In the genomic region with DNA sequence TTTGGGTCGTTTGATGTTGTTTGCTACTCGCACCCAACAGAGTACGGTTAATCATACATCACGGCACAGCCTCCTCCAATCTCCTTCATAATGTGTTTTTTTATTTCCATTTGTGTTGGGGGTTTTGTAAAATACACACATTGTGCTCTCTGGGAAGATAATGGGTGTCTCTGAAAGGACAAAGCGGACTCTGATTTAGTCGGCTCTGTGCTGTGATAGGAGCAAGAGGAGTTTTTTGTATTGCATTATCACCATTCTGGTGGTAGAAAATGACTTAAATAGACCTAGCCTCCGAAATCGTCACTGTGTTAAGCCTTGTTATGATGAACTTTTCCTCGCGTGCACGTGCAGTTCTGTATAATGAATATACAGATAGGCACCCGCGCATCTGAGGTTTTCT, we compare ENCODE assay signal across 18 cellular contexts.
"Had no signal": no experiment of that assay in that cellular context is flagged by ENCODE, and none has a peak within 500 bp of the region (broad histone marks: within the 10 kb centered on the region; RNA-seq: fewer than 3 reads in every experiment).

No MANE protein-coding gene starts in this region.

- H3K9me3 ChIP-seq: left ventricle myocardium inferior, mucosa of descending colon, ovary, sigmoid colon, upper lobe of right lung had no signal

- H3K27ac ChIP-seq: epithelial cell of prostate, foreskin keratinocyte, left ventricle myocardium inferior, ovary, sigmoid colon, upper lobe of right lung had no signal

- H3K4me3 Mint-ChIP-seq: activated B cell treated with CpG ODN at 0.5 μM for 24 hours; activated CD4-positive, alpha-beta memory T cell treated with anti-CD3 and anti-CD28 coated beads for 36 hours; activated naive CD8-positive, alpha-beta T cell treated with anti-CD3 and anti-CD28 coated beads for 36 hours; naive B cell; stimulated activated effector memory CD8-positive, alpha-beta T cell treated with anti-CD3 and anti-CD28 coated beads, Interleukin-12 subunit alpha, Interleukin-12 subunit beta, amount 100 ng/mL, for 72 hours; T-helper 2 cell treated with Interferon-gamma antibody and Interleukin-4, amounts not matched to agents 5 μg/mL and 100 μg/mL, for 36 hours had no signal

- H3K27me3 Mint-ChIP-seq: activated B cell treated with CpG ODN at 0.5 μM for 24 hours; activated CD4-positive, alpha-beta memory T cell treated with anti-CD3 and anti-CD28 coated beads for 36 hours had no signal

- H3K9me3 Mint-ChIP-seq: activated CD4-positive, alpha-beta memory T cell treated with anti-CD3 and anti-CD28 coated beads for 36 hours; stimulated activated effector memory CD8-positive, alpha-beta T cell treated with anti-CD3 and anti-CD28 coated beads, Interleukin-12 subunit alpha, Interleukin-12 subunit beta, amount 100 ng/mL, for 72 hours; T-helper 2 cell treated with Interferon-gamma antibody and Interleukin-4, amounts not matched to agents 5 μg/mL and 100 μg/mL, for 36 hours had no signal

- H3K27ac Mint-ChIP-seq: activated B cell treated with CpG ODN at 0.5 μM for 24 hours; activated CD4-positive, alpha-beta memory T cell treated with anti-CD3 and anti-CD28 coated beads for 36 hours; activated naive CD8-positive, alpha-beta T cell treated with anti-CD3 and anti-CD28 coated beads for 36 hours; naive B cell; stimulated activated effector memory CD8-positive, alpha-beta T cell treated with anti-CD3 and anti-CD28 coated beads, Interleukin-12 subunit alpha, Interleukin-12 subunit beta, amount 100 ng/mL, for 72 hours; T-helper 2 cell treated with Interferon-gamma antibody and Interleukin-4, amounts not matched to agents 5 μg/mL and 100 μg/mL, for 36 hours had no signal

- H3K27me3 ChIP-seq: foreskin keratinocyte, ovary had no signal

- H3K4me1 Mint-ChIP-seq: activated B cell treated with CpG ODN at 0.5 μM for 24 hours; activated naive CD8-positive, alpha-beta T cell treated with anti-CD3 and anti-CD28 coated beads for 36 hours; naive B cell; stimulated activated effector memory CD8-positive, alpha-beta T cell treated with anti-CD3 and anti-CD28 coated beads, Interleukin-12 subunit alpha, Interleukin-12 subunit beta, amount 100 ng/mL, for 72 hours had no signal

- H3K36me3 Mint-ChIP-seq: activated CD4-positive, alpha-beta memory T cell treated with anti-CD3 and anti-CD28 coated beads for 36 hours; activated naive CD8-positive, alpha-beta T cell treated with anti-CD3 and anti-CD28 coated beads for 36 hours; naive B cell; stimulated activated effector memory CD8-positive, alpha-beta T cell treated with anti-CD3 and anti-CD28 coated beads, Interleukin-12 subunit alpha, Interleukin-12 subunit beta, amount 100 ng/mL, for 72 hours had no signal

- H3K4me3 ChIP-seq: left ventricle myocardium inferior, mucosa of descending colon, ovary, sigmoid colon, upper lobe of right lung had no signal

- H3K36me3 ChIP-seq: left ventricle myocardium inferior, ovary, sigmoid colon, upper lobe of right lung had no signal

- DNase-seq: activated B cell treated with CpG ODN at 0.5 μM for 24 hours; activated CD4-positive, alpha-beta memory T cell treated with anti-CD3 and anti-CD28 coated beads for 36 hours; activated CD4-positive, alpha-beta T cell treated with anti-CD3 and anti-CD28 coated beads for 4 hours; activated naive CD4-positive, alpha-beta T cell; activated naive CD8-positive, alpha-beta T cell treated with anti-CD3 and anti-CD28 coated beads for 36 hours; foreskin keratinocyte; kidney glomerular epithelial cell; left ventricle myocardium inferior; mammary epithelial cell; mucosa of descending colon; naive B cell; ovary; sigmoid colon; stimulated activated CD4-positive, alpha-beta T cell treated with anti-CD3 and anti-CD28 coated beads, Interleukin-4, amount 100 ng/mL, for 24 hours; upper lobe of right lung had no signal

- ATAC-seq: foreskin keratinocyte; mucosa of descending colon; stimulated activated effector memory CD8-positive, alpha-beta T cell treated with anti-CD3 and anti-CD28 coated beads, Interleukin-12 subunit alpha, Interleukin-12 subunit beta, amount 100 ng/mL, for 72 hours had no signal

- H3K4me1 ChIP-seq: foreskin keratinocyte, left ventricle myocardium inferior, sigmoid colon, upper lobe of right lung had no signal
